1 cellular context compared by ENCODE assay signal in genomic region chr15:34969340-34970097, GRCh38.
A peak's percentile ranks its signal among the peaks of the same experiment; 100 is the strongest.
TF ChIP-seq lines count a peak whose summit lies in the region.

TSS of gene AQR (minus strand) at chr15:34969742. CDS start at chr15:34969613, 129 bp downstream.

TF ChIP-seq in HEK293, 187 proteins besides CTCF, POLR2A, EP300 and RAD21 (continued from another document):
- TF ChIP-seq, protein P1, sequence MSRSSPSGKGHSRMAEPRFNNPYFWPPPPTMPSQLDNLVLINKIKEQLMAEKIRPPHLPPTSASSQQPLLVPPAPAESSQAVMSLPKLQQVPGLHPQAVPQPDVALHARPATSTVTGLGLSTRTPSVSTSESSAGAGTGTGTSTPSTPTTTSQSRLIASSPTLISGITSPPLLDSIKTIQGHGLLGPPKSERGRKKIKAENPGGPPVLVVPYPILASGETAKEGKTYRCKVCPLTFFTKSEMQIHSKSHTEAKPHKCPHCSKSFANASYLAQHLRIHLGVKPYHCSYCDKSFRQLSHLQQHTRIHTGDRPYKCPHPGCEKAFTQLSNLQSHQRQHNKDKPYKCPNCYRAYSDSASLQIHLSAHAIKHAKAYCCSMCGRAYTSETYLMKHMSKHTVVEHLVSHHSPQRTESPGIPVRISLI (tag by site-specific recombination; IDR thresholded peaks at IDR 0.05): peak; percentile 62; the same call in 1 of the 2 replicates
